Comparison of ENCODE assay signal across 24 cellular contexts in genomic region chr7:73418113-73418703, GRCh38. TPM values are rescaled to one million over a fixed set of nuclear protein-coding genes. Genes with fewer than 3 reads are reported as not detected.
"Had no signal": no experiment of that assay in that cellular context is flagged by ENCODE, and none has a peak within 500 bp of the region (broad histone marks: within the 10 kb centered on the region; RNA-seq: fewer than 3 reads in every experiment).

No MANE protein-coding gene starts in this region.

- FAIRE-seq: urothelium cell line had no signal

- DNase-seq: activated CD4-positive, alpha-beta T cell treated with anti-CD3 and anti-CD28 coated beads, Interleukin-2, amount 10 ng/mL, durations not matched to agents 7 days and 5 days; activated CD4-positive, CD25-positive, alpha-beta regulatory T cell treated with anti-CD3 and anti-CD28 coated beads, Interleukin-2, amount 50 U/mL, for 72 hours; activated CD8-positive, alpha-beta memory T cell treated with anti-CD3 and anti-CD28 coated beads, Interleukin-2, amount 10 ng/mL, durations not matched to agents 7 days and 5 days; activated CD8-positive, alpha-beta T cell treated with anti-CD3 and anti-CD28 coated beads for 36 hours; activated gamma-delta T cell; activated naive CD4-positive, alpha-beta T cell treated with anti-CD3 and anti-CD28 coated beads, Interleukin-2, amount 50 U/mL, for 16 hours; activated naive CD8-positive, alpha-beta T cell treated with anti-CD3 and anti-CD28 coated beads, Interleukin-2, amount 50 U/mL, for 24 hours; activated T-cell treated with anti-CD3 and anti-CD28 coated beads for 4 hours; cerebellar nuclear complex; esophagus squamous epithelium; gastrocnemius medialis; hippocampal formation; kidney glomerular epithelial cell; left ventricle myocardium inferior; sigmoid colon; stimulated activated CD4-positive, alpha-beta T cell treated with anti-CD3 and anti-CD28 coated beads, Interleukin-15, amount 100 ng/mL, for 24 hours; stimulated activated CD4-positive, alpha-beta T cell treated with anti-CD3 and anti-CD28 coated beads, Interleukin-2, amount 100 ng/mL, for 48 hours; stimulated activated CD8-positive, alpha-beta memory T cell treated with anti-CD3 and anti-CD28 coated beads, Interleukin-4, amount 100 ng/mL, for 48 hours; stimulated activated naive B cell treated with anti-CD40 and anti-IgM and Interleukin-4, amounts not matched to agents 10 μg/mL and 1 μg/mL and 100 μg/mL, for 72 hours; transverse colon had no signal

- ATAC-seq: activated CD8-positive, alpha-beta memory T cell treated with anti-CD3 and anti-CD28 coated beads, Interleukin-2, amount 10 ng/mL, durations not matched to agents 7 days and 5 days; activated CD8-positive, alpha-beta T cell treated with anti-CD3 and anti-CD28 coated beads for 36 hours; activated naive CD8-positive, alpha-beta T cell treated with anti-CD3 and anti-CD28 coated beads, Interleukin-2, amount 50 U/mL, for 24 hours; gastrocnemius medialis; stimulated activated naive B cell treated with anti-CD40 and anti-IgM and Interleukin-4, amounts not matched to agents 10 μg/mL and 1 μg/mL and 100 μg/mL, for 72 hours had no signal

- H3K4me1 ChIP-seq: esophagus squamous epithelium, gastrocnemius medialis, left ventricle myocardium inferior, sigmoid colon, transverse colon had no signal

- H3K27ac ChIP-seq: coronary artery, esophagus squamous epithelium, gastrocnemius medialis, left ventricle myocardium inferior, sigmoid colon, transverse colon, VCaP had no signal

- H3K9me3 ChIP-seq: esophagus squamous epithelium, gastrocnemius medialis, left ventricle myocardium inferior, sigmoid colon, transverse colon had no signal

- H3K27me3 ChIP-seq: gastrocnemius medialis, sigmoid colon, transverse colon had no signal

- H3K4me3 ChIP-seq: coronary artery, esophagus squamous epithelium, gastrocnemius medialis, left ventricle myocardium inferior, sigmoid colon, smooth muscle cell, transverse colon had no signal

- H3K4me2 ChIP-seq: smooth muscle cell had no signal

- H3K36me3 ChIP-seq: esophagus squamous epithelium, gastrocnemius medialis, left ventricle myocardium inferior, sigmoid colon, transverse colon had no signal

RNA-seq across cellular contexts. Expression of gene FZD9, which starts 15.4 kb away (rescaled TPM):
- total RNA-seq: activated CD4-positive, alpha-beta T cell treated with anti-CD3 and anti-CD28 coated beads, Interleukin-2, amount 10 ng/mL, durations not matched to agents 7 days and 5 days; activated CD8-positive, alpha-beta memory T cell treated with anti-CD3 and anti-CD28 coated beads, Interleukin-2, amount 10 ng/mL, durations not matched to agents 7 days and 5 days had no signal
